ENCODE assay signal across 21 cellular contexts in the genomic region with DNA sequence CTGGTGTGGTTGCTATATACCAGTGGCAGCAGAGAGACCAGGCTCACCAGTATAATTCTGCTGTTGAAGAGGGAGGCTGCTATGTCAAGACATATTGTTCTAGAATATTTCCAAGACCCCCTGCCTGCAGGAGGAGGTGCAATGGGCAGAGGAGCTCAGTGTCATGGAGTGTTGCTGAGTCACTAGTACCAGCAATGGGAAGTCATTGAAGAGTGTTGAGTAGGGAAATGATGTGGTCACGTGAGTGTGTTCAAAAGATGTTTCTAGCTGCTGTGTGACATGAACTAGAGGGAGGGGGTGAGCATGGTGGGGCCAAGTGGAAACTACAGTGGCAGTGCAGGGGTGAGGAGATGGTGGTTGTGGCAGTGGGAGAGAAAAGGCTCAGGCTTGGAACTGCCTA.
DNase-seq lines count a peak whose midpoint lies in the region; ATAC-seq, FAIRE-seq and TF ChIP-seq lines count a peak whose summit lies in the region.
"Had no signal": no experiment of that assay in that cellular context is flagged by ENCODE, and none has a peak within 500 bp of the region (broad histone marks: within the 10 kb centered on the region; RNA-seq: fewer than 3 reads in every experiment).

No MANE protein-coding gene starts in this region.

- TF ChIP-seq CTCF in DND-41 (IDR thresholded peaks at IDR 0.05; ENCODE audit: borderline replicate concordance, extremely low read depth, low read length, poor library complexity, severe bottlenecking), result no peak
- no peak for TF ChIP-seq CTCF in ascending aorta (IDR thresholded peaks at IDR 0.05)
- no peak for TF ChIP-seq CTCF in pancreas (IDR thresholded peaks at IDR 0.05)

- intact Hi-C loops in ascending aorta (cut with DNase I) (no loop called here), pancreas (cut with DNase I) (no loop called here)

- H3K27ac ChIP-seq in DND-41 (ENCODE audit: low read length), result no peak overlapping the region
- H3K27ac ChIP-seq in ascending aorta, result peak overlapping the region; percentile 58 to 71
- no peak overlapping the region for H3K27ac ChIP-seq in pancreas
- H3K27ac ChIP-seq: BLaER1 treated with 17β-estradiol and CSF1 and Interleukin-3, amounts not matched to agents 10 nM and 100 nM; heart left ventricle; sigmoid colon had no signal

- no peaks in the 10 kb centered on the region for H4K20me1 ChIP-seq in DND-41 (ENCODE audit: insufficient read depth, low read length)
- H4K20me1 ChIP-seq: BLaER1 treated with 17β-estradiol and CSF1 and Interleukin-3, amounts not matched to agents 10 nM and 100 nM had no signal

- H3K9me3 ChIP-seq in DND-41 (ENCODE audit: insufficient read depth, low read length, severe bottlenecking) (no peaks in the 10 kb centered on the region), ascending aorta (no peaks in the 10 kb centered on the region), pancreas (no peaks in the 10 kb centered on the region)
- H3K9me3 ChIP-seq: heart left ventricle, sigmoid colon had no signal

- no peak for DNase-seq in DND-41
- DNase-seq in ascending aorta (ENCODE audit: low spot score in 2 of 2), result no peak
- peak; percentile 35 for DNase-seq in myocyte (ENCODE audit: low read depth)
- no peak for DNase-seq in pancreas
- DNase-seq in ACHN, result no peak
- DNase-seq: activated CD4-positive, alpha-beta memory T cell treated with anti-CD3 and anti-CD28 coated beads for 36 hours; heart left ventricle; left cardiac atrium; NCI-H1105 treated with DMSO at 0.1 percent for 48 hours; SHP77 treated with DMSO at 0.1 percent for 48 hours; sigmoid colon; stimulated activated CD4-positive, alpha-beta T cell treated with anti-CD3 and anti-CD28 coated beads, Interleukin-4, amount 100 ng/mL, for 4 hours; T1000 had no signal

- no peak overlapping the region for H3K4me2 ChIP-seq in DND-41 (ENCODE audit: insufficient read depth, low read length)

- 75 to 85% methylated on average over 1 of the region's 1 CpG for WGBS in pancreas, 2 donors

- peak; percentile 62 for ATAC-seq in DND-41 (ENCODE audit: insufficient read depth, low read depth)
- peak; percentile 48 for ATAC-seq in HG02642 (IDR thresholded peaks at IDR 0.05; ENCODE audit: poor library complexity, unreplicated experiment)
- ATAC-seq in pancreas, result no peak
- ATAC-seq in activated CD4-positive, CD25-positive, alpha-beta regulatory T cell treated with anti-CD3 and anti-CD28 coated beads, Interleukin-2, amount 50 U/mL, for 24 hours, result no peak
- ATAC-seq in HG03354 (IDR thresholded peaks at IDR 0.05; ENCODE audit: poor library complexity, severe bottlenecking, unreplicated experiment), result no peak
- ATAC-seq: heart left ventricle; left cardiac atrium; natural killer cell treated with Interleukin-12 subunit alpha and Interleukin-12 subunit beta and Interleukin-15 and Interleukin-18, amount 100 ng/mL, for 72 hours; stimulated activated memory B cell treated with anti-CD40 and anti-IgM and Interleukin-4, amounts not matched to agents 10 μg/mL and 1 μg/mL and 100 μg/mL, for 72 hours had no signal

- in situ Hi-C loops in ACHN (cut with HindIII; ENCODE audit: low pct_ligation_motif_present, low pct_unique_long_range_greater_than_20kb, low sequenced_read_pairs), result no loop called here

- H2AFZ ChIP-seq in DND-41 (ENCODE audit: low read depth, low read length), result no peak overlapping the region

- H3K27me3 ChIP-seq in DND-41 (ENCODE audit: insufficient read depth, low read length, poor library complexity) (no peaks in the 10 kb centered on the region), ascending aorta (no peaks in the 10 kb centered on the region), pancreas (no peaks in the 10 kb centered on the region)
- H3K27me3 ChIP-seq: BLaER1 treated with 17β-estradiol and CSF1 and Interleukin-3, amounts not matched to agents 10 nM and 100 nM; heart left ventricle; sigmoid colon had no signal

- H3K36me3 ChIP-seq in DND-41 (ENCODE audit: insufficient read depth, low read length), result no peaks in the 10 kb centered on the region
- no peaks in the 10 kb centered on the region for H3K36me3 ChIP-seq in ascending aorta
- H3K36me3 ChIP-seq in pancreas, result no peaks in the 10 kb centered on the region
- H3K36me3 ChIP-seq: BLaER1 treated with 17β-estradiol and CSF1 and Interleukin-3, amounts not matched to agents 10 nM and 100 nM; heart left ventricle; sigmoid colon had no signal

- no peak overlapping the region for H3K9ac ChIP-seq in DND-41 (ENCODE audit: low read depth, low read length)
- H3K9ac ChIP-seq: BLaER1 treated with 17β-estradiol and CSF1 and Interleukin-3, amounts not matched to agents 10 nM and 100 nM had no signal

- FAIRE-seq in pancreas (lab: Jason Lieb, UNC), result no peak
- FAIRE-seq: endometrium, G401.6 had no signal

- no peaks in the 10 kb centered on the region for H3K79me2 ChIP-seq in DND-41 (ENCODE audit: insufficient read depth, low read length)

- H3K4me3 ChIP-seq in DND-41 (ENCODE audit: low read depth in 1 of 2, low read length in 2 of 2), result no peak overlapping the region
- no peak overlapping the region for H3K4me3 ChIP-seq in ascending aorta
- no peak overlapping the region for H3K4me3 ChIP-seq in pancreas
- H3K4me3 ChIP-seq: BLaER1 treated with 17β-estradiol and CSF1 and Interleukin-3, amounts not matched to agents 10 nM and 100 nM; heart left ventricle; sigmoid colon had no signal

- H3K4me1 ChIP-seq in DND-41 (ENCODE audit: insufficient read depth, low read length), result no peaks in the 10 kb centered on the region
- H3K4me1 ChIP-seq in ascending aorta, result peaks cover 0 to 3% of the 10 kb centered on the region in 2 donors
- H3K4me1 ChIP-seq in pancreas, result no peaks in the 10 kb centered on the region

Comparison
In these comparisons a context has a peak if more than half of its experiments do, and no peak if none do; other contexts are left out.
1. ATAC-seq: peak in DND-41 (single experiment) and HG02642 (single experiment); none in pancreas (0 of 4), activated CD4-positive, CD25-positive, alpha-beta regulatory T cell treated with anti-CD3 and anti-CD28 coated beads, Interleukin-2, amount 50 U/mL, for 24 hours (0 of 2) and HG03354 (single experiment).
2. H3K27ac ChIP-seq: peak in ascending aorta (2 of 2); none in DND-41 (single experiment) and pancreas (0 of 4).